10 cellular contexts compared by ENCODE assay signal in the genomic region with DNA sequence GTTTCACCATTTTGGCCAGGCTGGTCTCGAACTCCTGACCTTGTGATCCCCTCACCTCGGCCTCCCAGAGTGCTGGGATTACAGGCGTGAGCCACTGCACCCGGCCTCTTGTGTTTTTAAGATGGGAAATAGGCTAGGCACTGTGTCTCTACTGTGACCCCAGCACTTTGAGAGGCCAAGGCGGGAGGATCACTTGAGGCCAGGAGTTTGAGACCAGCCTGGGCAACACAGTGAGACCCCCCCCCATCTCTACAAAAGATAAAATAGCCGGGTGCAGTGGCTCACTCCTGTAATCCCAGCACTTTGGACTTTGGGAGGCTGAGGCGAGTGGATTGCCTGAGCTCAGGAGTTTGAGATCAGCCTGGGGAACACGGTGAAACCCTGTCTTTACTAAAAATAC. TPM values are rescaled to one million over a fixed set of nuclear protein-coding genes. Genes with fewer than 3 reads are reported as not detected.
"Had no signal": no experiment of that assay in that cellular context is flagged by ENCODE, and none has a peak within 500 bp of the region (broad histone marks: within the 10 kb centered on the region; RNA-seq: fewer than 3 reads in every experiment).

No MANE protein-coding gene starts in this region.

RNA-seq across cellular contexts. Expression of a gene that starts 56.3 kb away (rescaled TPM):
- total RNA-seq: activated CD4-positive, alpha-beta memory T cell treated with anti-CD3 and anti-CD28 coated beads, Interleukin-2, amount 10 ng/mL, durations not matched to agents 7 days and 5 days; activated CD4-positive, alpha-beta T cell treated with anti-CD3 and anti-CD28 coated beads for 36 hours; activated CD4-positive, alpha-beta T cell treated with anti-CD3 and anti-CD28 coated beads, Interleukin-2, amount 10 ng/mL, durations not matched to agents 7 days and 5 days; activated CD8-positive, alpha-beta memory T cell treated with anti-CD3 and anti-CD28 coated beads, Interleukin-2, amount 10 ng/mL, durations not matched to agents 7 days and 5 days; activated CD8-positive, alpha-beta T cell treated with anti-CD3 and anti-CD28 coated beads, Interleukin-2, amount 10 ng/mL, durations not matched to agents 7 days and 5 days; activated naive CD8-positive, alpha-beta T cell treated with anti-CD3 and anti-CD28 coated beads, Interleukin-2, amount 10 ng/mL, durations not matched to agents 7 days and 5 days; activated T-helper 2 cell treated with anti-CD3 and anti-CD28 coated beads, Interferon-gamma antibody, Interleukin-2, Interleukin-4, amounts not matched to agents 10 μg/mL and 5 μg/mL and 100 μg/mL, durations not matched to agents 14 hours and 24 hours and 36 hours; ascending aorta; bronchial epithelial cell; cardiac muscle cell had no signal
- polyA plus RNA-seq: cardiac muscle cell had no signal
